ENCODE assay signal across 1 cellular context in genomic region chr18:31606265-31606664, GRCh38.
TF ChIP-seq lines count a peak whose summit lies in the region.

No MANE protein-coding gene starts in this region.

TF ChIP-seq in HepG2, 621 proteins besides CTCF, POLR2A, EP300 and RAD21 (continued from another document):
- peak; percentile 74 for TF ChIP-seq ATF2 (CRISPR knock-in tag; IDR thresholded peaks at IDR 0.05)
- TF ChIP-seq SOX5 (CRISPR knock-in tag; IDR thresholded peaks at IDR 0.05; ENCODE audit: borderline replicate concordance), result peak; percentile 40; the same call in 1 of the 2 replicates
- no peak for TF ChIP-seq ZNF609 (CRISPR knock-in tag; IDR thresholded peaks at IDR 0.05; ENCODE audit: borderline replicate concordance)
- peak; percentile 44; the same call in 1 of the 2 replicates for TF ChIP-seq CREM (IDR thresholded peaks at IDR 0.05)
- TF ChIP-seq CREM (CRISPR knock-in tag; IDR thresholded peaks at IDR 0.05), result no peak
- TF ChIP-seq CREB1 (IDR thresholded peaks at IDR 0.05), result peak; percentile 5; the same call in 1 of the 2 replicates
- TF ChIP-seq CREB1 (CRISPR knock-in tag; IDR thresholded peaks at IDR 0.05), result no peak; the same call in 1 of the 2 replicates
- TF ChIP-seq ZBTB21 (CRISPR knock-in tag; IDR thresholded peaks at IDR 0.05), result peak; percentile 61; the same call in 1 of the 2 replicates
- TF ChIP-seq ZNF362 (CRISPR knock-in tag; IDR thresholded peaks at IDR 0.05; ENCODE audit: borderline replicate concordance), result peak; percentile 89
- TF ChIP-seq ZFY (CRISPR knock-in tag; IDR thresholded peaks at IDR 0.05), result no peak
- TF ChIP-seq SOX6 (IDR thresholded peaks at IDR 0.05), result no peak
- peak; percentile 47; the same call in 1 of the 2 replicates for TF ChIP-seq SOX6 (CRISPR knock-in tag; IDR thresholded peaks at IDR 0.05)
- TF ChIP-seq FOXP4 (CRISPR knock-in tag; IDR thresholded peaks at IDR 0.05), result peak; percentile 50
- peak; percentile 53 for TF ChIP-seq SAP130 (CRISPR knock-in tag; IDR thresholded peaks at IDR 0.05; ENCODE audit: low read depth)
- peak; percentile 40; the same call in 1 of the 2 replicates for TF ChIP-seq HMG20A (CRISPR knock-in tag; IDR thresholded peaks at IDR 0.05; ENCODE audit: borderline replicate concordance)
- TF ChIP-seq CEBPG (CRISPR knock-in tag; IDR thresholded peaks at IDR 0.05), result peak; percentile 26; the same call in 1 of the 2 replicates
- TF ChIP-seq FOXP1 (IDR thresholded peaks at IDR 0.05), result no peak
- TF ChIP-seq FOXP1 (CRISPR knock-in tag; IDR thresholded peaks at IDR 0.05), result peak; percentile 28; the same call in 1 of the 2 replicates
- no peak for TF ChIP-seq NR2F6 (IDR thresholded peaks at IDR 0.05)
- TF ChIP-seq NR2F6 (CRISPR knock-in tag; IDR thresholded peaks at IDR 0.05), result 0 out of 2 replicates have a peak, but pooled peaks have one; percentile 9
- TF ChIP-seq NRL (CRISPR knock-in tag; IDR thresholded peaks at IDR 0.05; ENCODE audit: borderline replicate concordance), result no peak
- TF ChIP-seq U2AF2 (IDR thresholded peaks at IDR 0.05; ENCODE audit: low read depth, low read length), result no peak
- TF ChIP-seq ZGPAT (CRISPR knock-in tag; IDR thresholded peaks at IDR 0.05), result peak; percentile 42; the same call in 1 of the 2 replicates
- TF ChIP-seq ARID5B (CRISPR knock-in tag; IDR thresholded peaks at IDR 0.05), result peak; percentile 64; the same call in 1 of the 2 replicates
- TF ChIP-seq ARID3A (IDR thresholded peaks at IDR 0.05; ENCODE audit: low read depth, low read length), result peak; percentile 51; the same call in 1 of the 2 replicates
- TF ChIP-seq FOXO1 (CRISPR knock-in tag; IDR thresholded peaks at IDR 0.05), result peak; percentile 25; the same call in 1 of the 2 replicates
- no peak for TF ChIP-seq FUBP1 (CRISPR knock-in tag; IDR thresholded peaks at IDR 0.05; ENCODE audit: borderline replicate concordance)
- no peak for TF ChIP-seq MXD4 (CRISPR knock-in tag; IDR thresholded peaks at IDR 0.05)
